14 cellular contexts compared by ENCODE assay signal in the genomic region with DNA sequence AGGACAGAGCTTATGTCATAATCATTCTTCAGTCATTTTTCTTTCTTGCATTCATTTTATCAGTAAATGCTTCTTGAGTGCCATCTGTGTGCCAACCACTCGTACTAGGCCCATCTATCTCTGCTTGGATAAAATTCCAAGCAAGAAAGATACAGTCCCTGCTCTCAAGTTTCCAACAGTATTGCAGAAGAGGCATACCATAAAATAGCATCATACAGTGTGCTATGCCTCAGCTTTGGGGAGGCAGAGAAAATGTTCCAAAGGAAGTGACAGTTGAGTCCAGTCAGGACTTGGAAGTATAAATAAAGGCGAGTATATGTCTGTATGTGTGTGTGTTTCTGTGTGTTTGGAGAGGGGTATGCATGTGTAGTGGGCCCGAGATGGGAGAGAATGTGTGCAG.
A peak's percentile ranks its signal among the peaks of the same experiment; 100 is the strongest.
DNase-seq lines count a peak whose midpoint lies in the region; ATAC-seq and TF ChIP-seq lines count a peak whose summit lies in the region.
"Had no signal": no experiment of that assay in that cellular context is flagged by ENCODE, and none has a peak within 500 bp of the region (broad histone marks: within the 10 kb centered on the region; RNA-seq: fewer than 3 reads in every experiment).

No MANE protein-coding gene starts in this region.

- no peak for TF ChIP-seq POLR2A in breast epithelium (IDR thresholded peaks at IDR 0.05)

- peak overlapping the region; percentile 26 for H3K27ac Mint-ChIP-seq in MCF 10A (ENCODE audit: low read depth, unreplicated experiment)
- H3K27ac Mint-ChIP-seq: IgD-negative memory B cell had no signal

- H3K27ac ChIP-seq in breast epithelium (no peak overlapping the region), mesendoderm (ENCODE audit: low read depth, low read length) (no peak overlapping the region), PC-3 (ENCODE audit: low read length) (no peak overlapping the region)
- H3K27ac ChIP-seq: C4-2B, Peyer's patch had no signal

- H2AFZ ChIP-seq in PC-3 (ENCODE audit: low read length): no peak overlapping the region

- no peaks in the 10 kb centered on the region for H3K27me3 Mint-ChIP-seq in MCF 10A (ENCODE audit: insufficient read depth, unreplicated experiment)
- H3K27me3 Mint-ChIP-seq: IgD-negative memory B cell had no signal

- H3K4ac ChIP-seq in mesendoderm (ENCODE audit: low read depth, low read length): no peak overlapping the region

- intact Hi-C loops in MCF 10A (cut with micrococcal nuclease): no loop called here
- intact Hi-C loops in breast epithelium (cut with DNase I; ENCODE audit: low total_unique reads): no loop called here
- intact Hi-C loops in Right ventricle myocardium superior (cut with DNase I): loop anchor here (10.0 kb wide), 1 partner anchor 627 kb away; no protein-coding TSS in a partner anchor
- intact Hi-C loops in PC-3 (cut with micrococcal nuclease): no loop called here

- H2BK120ac ChIP-seq in mesendoderm (ENCODE audit: low read depth, low read length): no peak overlapping the region

- peak overlapping the region; percentile 24 for H4K5ac ChIP-seq in mesendoderm (ENCODE audit: low read length)

- H3K4me1 ChIP-seq in breast epithelium (no peaks in the 10 kb centered on the region), mesendoderm (ENCODE audit: control insufficient read depth, low read depth, low read length) (no peaks in the 10 kb centered on the region), PC-3 (ENCODE audit: insufficient read depth, low read length) (0 out of 2 replicates have a peak, but pooled peaks cover under 1% of the 10 kb centered on the region)

- H3K79me2 ChIP-seq in mesendoderm (ENCODE audit: control insufficient read depth, insufficient read depth, low read length) (no peaks in the 10 kb centered on the region), PC-3 (ENCODE audit: low read length) (no peaks in the 10 kb centered on the region)

- no peaks in the 10 kb centered on the region for H3K36me3 Mint-ChIP-seq in MCF 10A (ENCODE audit: insufficient read depth, unreplicated experiment)

- H2AK5ac ChIP-seq in mesendoderm (ENCODE audit: low read length): no peak overlapping the region

- no CpG with 5 or more reads among the region's 3 CpGs for WGBS in mesendoderm (ENCODE audit: extremely low coverage, insufficient coverage, low lambda C conversion rate)

- TF ChIP-seq CTCF in MCF 10A (IDR thresholded peaks at IDR 0.05; ENCODE audit: unreplicated experiment) (no peak), breast epithelium (IDR thresholded peaks at IDR 0.05) (no peak), choroid plexus epithelial cell (conservative IDR thresholded peaks at IDR 0.05; ENCODE audit: low read depth, low read length) (no peak), PC-3 (conservative IDR thresholded peaks at IDR 0.05; ENCODE audit: low read depth, low read length) (no peak)

- no peak overlapping the region for H3K56ac ChIP-seq in mesendoderm (ENCODE audit: low read length)

- no peak overlapping the region for H3K4me3 Mint-ChIP-seq in MCF 10A (ENCODE audit: unreplicated experiment)
- H3K4me3 Mint-ChIP-seq: IgD-negative memory B cell had no signal

- no peak overlapping the region for H2BK15ac ChIP-seq in mesendoderm (replicated peaks; ENCODE audit: low read depth)

- DNase-seq in MCF 10A (ENCODE audit: unreplicated experiment) (no peak), breast epithelium (ENCODE audit: low spot score in 2 of 2) (no peak), choroid plexus epithelial cell (ENCODE audit: low read depth) (peak; percentile 50), mesendoderm (no peak), HT-29 (ENCODE audit: low spot score) (no peak), Right ventricle myocardium superior (no peak), PC-3 (no peak)
- DNase-seq: DMS53, NCI-H748 treated with DMSO at 0.1 percent for 48 hours, Peyer's patch, SHP77 had no signal

- BruUV-seq in MCF 10A (replicated peaks; lab: Mats Ljungman, UMichigan): no TSS peak
- no TSS peak for BruUV-seq in PC-3 (replicated peaks; lab: Mats Ljungman, UMichigan)

- CTCF ChIA-PET in MCF 10A (lab: Yijun Ruan, JAX): interaction anchor here (0.6 to 3.6 kb wide), 8 partner anchors 11 to 986 kb away, joined by 3 to 21 read pairs (median 4); no protein-coding TSS in a partner anchor
- CTCF ChIA-PET in PC-3 (lab: Charles Lee): no interaction called here

- no peaks in the 10 kb centered on the region for H3K79me1 ChIP-seq in mesendoderm (ENCODE audit: low read length)

- no peak overlapping the region for H2BK5ac ChIP-seq in mesendoderm (ENCODE audit: low read length)

- no peak for ATAC-seq in HG02610 (IDR thresholded peaks at IDR 0.05; ENCODE audit: unreplicated experiment)
- no peak for ATAC-seq in Right ventricle myocardium superior (ENCODE audit: poor library complexity)
- no peak for ATAC-seq in PC-3

- H3K9ac ChIP-seq in mesendoderm (ENCODE audit: low read length): no peak overlapping the region
- H3K9ac ChIP-seq in PC-3 (ENCODE audit: low read length): no peak overlapping the region

- no peaks in the 10 kb centered on the region for H3K9me2 ChIP-seq in PC-3 (replicated peaks; ENCODE audit: low read length)

- no peaks in the 10 kb centered on the region for H4K20me1 ChIP-seq in PC-3 (ENCODE audit: low read length)

- no peak overlapping the region for H3K18ac ChIP-seq in mesendoderm (ENCODE audit: low read length)

- no peaks in the 10 kb centered on the region for H3K9me3 Mint-ChIP-seq in MCF 10A (ENCODE audit: unreplicated experiment)
- H3K9me3 Mint-ChIP-seq: IgD-negative memory B cell had no signal

- H3K4me1 Mint-ChIP-seq in MCF 10A (ENCODE audit: insufficient read depth, unreplicated experiment): peaks cover 38% of the 10 kb centered on the region

- POLR2A ChIA-PET in MCF 10A (lab: Yijun Ruan, JAX) (interaction anchor here (0.7 to 1.9 kb wide), 2 partner anchors 59 to 920 kb away, joined by 3 to 5 read pairs; no protein-coding TSS in a partner anchor), PC-3 (lab: Charles Lee; ENCODE audit: unreplicated experiment) (no interaction called here)

- no peak overlapping the region for H4K8ac ChIP-seq in mesendoderm (ENCODE audit: low read depth, low read length)

- H3K36me3 ChIP-seq in breast epithelium (no peaks in the 10 kb centered on the region), mesendoderm (ENCODE audit: control insufficient read depth, insufficient read depth, low read length) (no peaks in the 10 kb centered on the region), PC-3 (ENCODE audit: low read depth, low read length) (no peaks in the 10 kb centered on the region)
- H3K36me3 ChIP-seq: Peyer's patch had no signal

- no peak overlapping the region for H3K4me2 ChIP-seq in mesendoderm (ENCODE audit: low read length)
- H3K4me2 ChIP-seq in PC-3 (ENCODE audit: low read length): no peak overlapping the region

- H3K27me3 ChIP-seq in breast epithelium (no peaks in the 10 kb centered on the region), mesendoderm (ENCODE audit: insufficient read depth, low read length, poor library complexity) (no peaks in the 10 kb centered on the region), PC-3 (ENCODE audit: low read length) (no peaks in the 10 kb centered on the region)
- H3K27me3 ChIP-seq: Peyer's patch had no signal

- H3K23ac ChIP-seq in mesendoderm (ENCODE audit: low read length): no peak overlapping the region

- H3F3A ChIP-seq in PC-3 (ENCODE audit: low read length, unreplicated experiment): no peaks in the 10 kb centered on the region

- no peaks in the 10 kb centered on the region for H3K9me3 ChIP-seq in breast epithelium
- no peaks in the 10 kb centered on the region for H3K9me3 ChIP-seq in PC-3 (ENCODE audit: low read length)
- H3K9me3 ChIP-seq: Peyer's patch had no signal

- H3K4me3 ChIP-seq in breast epithelium: no peak overlapping the region
- H3K4me3 ChIP-seq in choroid plexus epithelial cell (ENCODE audit: low read depth, low read length): no peak overlapping the region
- H3K4me3 ChIP-seq in mesendoderm (ENCODE audit: low read length): no peak overlapping the region
- no peak overlapping the region for H3K4me3 ChIP-seq in PC-3 (ENCODE audit: low read length)
- H3K4me3 ChIP-seq: Peyer's patch had no signal
